8 cellular contexts compared by ENCODE assay signal in the genomic region with DNA sequence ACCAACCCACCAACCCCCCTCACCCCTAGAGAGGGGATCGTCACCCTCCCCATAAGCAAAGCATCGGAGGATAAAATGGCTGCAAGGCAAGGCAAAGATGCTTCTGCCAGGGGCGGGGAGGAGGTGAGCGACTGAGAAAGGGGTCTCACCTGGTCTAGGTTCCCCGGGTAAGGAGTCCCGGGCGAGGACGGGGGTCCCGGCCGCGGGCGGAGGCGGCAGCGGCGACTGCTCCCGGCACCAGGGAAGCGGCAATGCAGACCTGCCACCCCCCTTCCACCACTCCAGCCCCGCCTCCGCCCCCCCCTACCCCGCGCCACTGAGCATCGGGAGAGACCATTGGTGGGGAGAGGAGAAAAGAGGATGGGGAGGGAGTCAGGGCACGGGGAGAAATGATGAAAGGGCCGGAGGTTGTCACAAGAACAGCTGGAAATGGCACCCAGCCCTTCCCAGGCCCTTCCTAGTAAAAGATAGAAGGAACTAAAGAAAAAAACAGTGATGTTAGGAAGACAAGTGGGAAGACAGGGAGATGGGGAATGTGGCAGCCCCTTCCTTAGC. TPM values are rescaled to one million over a fixed set of nuclear protein-coding genes. Genes with fewer than 3 reads are reported as not detected.
DNase-seq lines count a peak whose midpoint lies in the region; ATAC-seq and TF ChIP-seq lines count a peak whose summit lies in the region.

A gene with protein sequence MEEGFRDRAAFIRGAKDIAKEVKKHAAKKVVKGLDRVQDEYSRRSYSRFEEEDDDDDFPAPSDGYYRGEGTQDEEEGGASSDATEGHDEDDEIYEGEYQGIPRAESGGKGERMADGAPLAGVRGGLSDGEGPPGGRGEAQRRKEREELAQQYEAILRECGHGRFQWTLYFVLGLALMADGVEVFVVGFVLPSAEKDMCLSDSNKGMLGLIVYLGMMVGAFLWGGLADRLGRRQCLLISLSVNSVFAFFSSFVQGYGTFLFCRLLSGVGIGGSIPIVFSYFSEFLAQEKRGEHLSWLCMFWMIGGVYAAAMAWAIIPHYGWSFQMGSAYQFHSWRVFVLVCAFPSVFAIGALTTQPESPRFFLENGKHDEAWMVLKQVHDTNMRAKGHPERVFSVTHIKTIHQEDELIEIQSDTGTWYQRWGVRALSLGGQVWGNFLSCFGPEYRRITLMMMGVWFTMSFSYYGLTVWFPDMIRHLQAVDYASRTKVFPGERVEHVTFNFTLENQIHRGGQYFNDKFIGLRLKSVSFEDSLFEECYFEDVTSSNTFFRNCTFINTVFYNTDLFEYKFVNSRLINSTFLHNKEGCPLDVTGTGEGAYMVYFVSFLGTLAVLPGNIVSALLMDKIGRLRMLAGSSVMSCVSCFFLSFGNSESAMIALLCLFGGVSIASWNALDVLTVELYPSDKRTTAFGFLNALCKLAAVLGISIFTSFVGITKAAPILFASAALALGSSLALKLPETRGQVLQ (minus strand): TSS at position 255 of the 555 bp plus-strand sequence. CDS start 4,004 bp downstream, outside the sequence.

- peak; percentile 54 for DNase-seq in DMS114 treated with DMSO at 0.1 percent for 48 hours (lab: John Stamatoyannopoulos, UW; ENCODE audit: unreplicated experiment)
- DNase-seq in NCI-H1417 (lab: John Stamatoyannopoulos, UW), result peak; percentile 79 to 86 (median 85)
- DNase-seq in UCSD-AML1 (lab: John Stamatoyannopoulos, UW; ENCODE audit: unreplicated experiment), result peak; percentile 74
- peak; percentile 53 for DNase-seq in choroid plexus epithelial cell (ENCODE audit: low read depth)
- DNase-seq in left lung, result no peak
- DNase-seq in stimulated activated CD4-positive, alpha-beta T cell treated with anti-CD3 and anti-CD28 coated beads, TNF-alpha, amount 100 ng/mL, for 48 hours (ENCODE audit: low read depth in 3 of 3), result peak in 2 of 3 donors; percentile 17 to 49

- intact Hi-C loops in left lung (cut with DNase I), result no loop called here

- ATAC-seq in left lung, result peak; percentile 60
- no peak for ATAC-seq in HG03095 (IDR thresholded peaks at IDR 0.05; ENCODE audit: unreplicated experiment)
- ATAC-seq in GM19452 (IDR thresholded peaks at IDR 0.05; ENCODE audit: unreplicated experiment), result no peak

- no peaks in the 10 kb centered on the region for H3K9me3 ChIP-seq in left lung

- TF ChIP-seq CTCF in choroid plexus epithelial cell (conservative IDR thresholded peaks at IDR 0.05; ENCODE audit: low read depth, low read length) (no peak), left lung (IDR thresholded peaks at IDR 0.05) (no peak)

- peaks cover 0 to 23% of the 10 kb centered on the region in 2 donors for H3K27me3 ChIP-seq in left lung

- peaks cover 0 to 24% of the 10 kb centered on the region in 2 donors for H3K4me1 ChIP-seq in left lung

- no peak within 1 kb of the TSS for H3K27ac ChIP-seq in left lung

- H3K36me3 ChIP-seq in left lung, result peaks cover 0 to 16% of the 10 kb centered on the region in 2 donors

- peak within 1 kb of the TSS; percentile 70 for H3K4me3 ChIP-seq in choroid plexus epithelial cell (ENCODE audit: low read depth, low read length)
- peak within 1 kb of the TSS; percentile 22 to 30 for H3K4me3 ChIP-seq in left lung

RNA-seq across cellular contexts. Expression of the gene that starts here (rescaled TPM):
- 1 to 10 TPM; 3.3 to 3.4 TPM for total RNA-seq in left lung

Comparison
In these comparisons a context has a peak if more than half of its experiments do, and no peak if none do; other contexts are left out.
1. DNase-seq: peak in DMS114 treated with DMSO at 0.1 percent for 48 hours (single experiment), NCI-H1417 (3 of 3), UCSD-AML1 (single experiment), choroid plexus epithelial cell (single experiment) and stimulated activated CD4-positive, alpha-beta T cell treated with anti-CD3 and anti-CD28 coated beads, TNF-alpha, amount 100 ng/mL, for 48 hours (2 of 3); none in left lung (0 of 2).